ENCODE assay signal across 8 cellular contexts in the genomic region with DNA sequence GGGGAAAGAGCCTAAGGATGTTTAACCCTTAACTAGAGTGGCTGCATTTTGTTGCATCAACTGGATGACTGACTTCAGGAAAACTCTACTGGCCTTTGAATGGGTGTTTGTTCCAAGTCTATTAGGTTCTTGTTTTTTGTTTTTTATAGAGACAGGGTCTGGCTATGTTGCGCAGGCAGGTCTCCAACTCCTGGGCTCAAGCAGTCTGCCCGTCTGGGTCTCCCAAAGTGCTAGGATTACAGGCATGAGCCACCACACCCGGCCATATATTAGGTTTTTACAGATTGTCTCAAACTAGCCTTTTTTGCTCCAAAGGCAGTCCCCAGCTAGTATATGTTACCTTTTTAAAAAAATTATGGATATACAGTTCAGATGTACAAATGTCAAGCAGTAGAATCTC. TPM values are rescaled to one million over a fixed set of nuclear protein-coding genes. Genes with fewer than 3 reads are reported as not detected.
DNase-seq lines count a peak whose midpoint lies in the region; ATAC-seq and TF ChIP-seq lines count a peak whose summit lies in the region.

No MANE protein-coding gene starts in this region.

- H3K9me3 ChIP-seq in GM23248 (ENCODE audit: low read depth) = no peaks in the 10 kb centered on the region
- H3K9me3 ChIP-seq in WERI-Rb-1 (ENCODE audit: severe bottlenecking) = no peaks in the 10 kb centered on the region
- no peaks in the 10 kb centered on the region for H3K9me3 ChIP-seq in skeletal muscle satellite cell (replicated peaks; ENCODE audit: low read length)

- peak overlapping the region; percentile 96 for H3K4me3 Mint-ChIP-seq in glutamatergic neuron (ENCODE audit: unreplicated experiment)

- no peak for ATAC-seq in HG02938 (IDR thresholded peaks at IDR 0.05; ENCODE audit: unreplicated experiment)

- H2AFZ ChIP-seq in GM23248 = no peak overlapping the region; the same call in 1 of the 2 replicates

- H3K27me3 ChIP-seq in GM23248 (replicated peaks; ENCODE audit: insufficient read depth) (no peaks in the 10 kb centered on the region), WERI-Rb-1 (ENCODE audit: insufficient read depth, low read depth, severe bottlenecking) (no peaks in the 10 kb centered on the region), skeletal muscle satellite cell (ENCODE audit: control insufficient read depth, insufficient read depth, low read length) (no peaks in the 10 kb centered on the region)

- peaks cover 8% of the 10 kb centered on the region for H3K9me3 Mint-ChIP-seq in glutamatergic neuron (ENCODE audit: unreplicated experiment)

- WGBS in GM23248 (ENCODE audit: low coverage in 1 of 2, low lambda C conversion rate in 2 of 2, missing lambda C conversion rate in 2 of 2), 2 experiments = 30 to 33% methylated on average over 3 of the region's 3 CpGs

- H4K20me1 ChIP-seq in GM23248 (ENCODE audit: insufficient read depth) = peaks cover 22% of the 10 kb centered on the region; the same call in 1 of the 2 replicates

- no peak for TF ChIP-seq CTCF in WERI-Rb-1 (IDR thresholded peaks at IDR 0.05; ENCODE audit: low read depth, low read length)
- no peak for TF ChIP-seq CTCF in glutamatergic neuron (IDR thresholded peaks at IDR 0.05; ENCODE audit: partially characterized antibody, unreplicated experiment)

- H3K27ac ChIP-seq in GM23248 = peak overlapping the region; percentile 98; the same call in 1 of the 2 replicates
- H3K27ac ChIP-seq in WERI-Rb-1 = peak overlapping the region; percentile 100

- peaks cover 27% of the 10 kb centered on the region for H3K4me1 ChIP-seq in GM23248 (ENCODE audit: insufficient read depth)
- peaks cover 17% of the 10 kb centered on the region for H3K4me1 ChIP-seq in skeletal muscle satellite cell (ENCODE audit: control insufficient read depth, insufficient read depth, low read length)

- H3K27me3 Mint-ChIP-seq in glutamatergic neuron (ENCODE audit: unreplicated experiment) = peaks cover 2% of the 10 kb centered on the region

- H3K36me3 ChIP-seq in GM23248 (ENCODE audit: low read depth) = no peaks in the 10 kb centered on the region
- peaks cover 48% of the 10 kb centered on the region for H3K36me3 ChIP-seq in WERI-Rb-1
- peaks cover 14% of the 10 kb centered on the region for H3K36me3 ChIP-seq in skeletal muscle satellite cell (ENCODE audit: insufficient read depth, low read length)

- H3K4me2 ChIP-seq in GM23248 (ENCODE audit: unreplicated experiment) (peak overlapping the region; percentile 89), skeletal muscle satellite cell (ENCODE audit: low read length) (peak overlapping the region; percentile 89)

- peak overlapping the region; percentile 95 for H3K27ac Mint-ChIP-seq in glutamatergic neuron (ENCODE audit: unreplicated experiment)

- H3K9ac ChIP-seq in GM23248 (peak overlapping the region; percentile 99), skeletal muscle satellite cell (ENCODE audit: low read depth, low read length) (peak overlapping the region; percentile 100)

- H3K4me3 ChIP-seq in GM23248 = peak overlapping the region; percentile 93
- peak overlapping the region; percentile 79 for H3K4me3 ChIP-seq in WERI-Rb-1 (ENCODE audit: low read depth, low read length)
- H3K4me3 ChIP-seq in skeletal muscle satellite cell (ENCODE audit: low read length) = peak overlapping the region; percentile 99

- DNase-seq in GM23248 (no peak), WERI-Rb-1 (no peak), glutamatergic neuron (no peak), NCI-H1694 (lab: John Stamatoyannopoulos, UW) (no peak), NCI-H526 (lab: John Stamatoyannopoulos, UW) (no peak)
- no peak for DNase-seq in activated CD4-positive, CD25-positive, alpha-beta regulatory T cell treated with anti-CD3 and anti-CD28 coated beads, Interleukin-2, amount 50 U/mL, for 72 hours

- H3K4me1 Mint-ChIP-seq in glutamatergic neuron (ENCODE audit: low read depth, unreplicated experiment) = peaks cover 35% of the 10 kb centered on the region

- peaks cover 10% of the 10 kb centered on the region for H3F3A ChIP-seq in GM23248 (ENCODE audit: insufficient read depth)

- in situ Hi-C loops in GM23248 (cut with MboI) = no loop called here

- no peaks in the 10 kb centered on the region for H3K9me2 ChIP-seq in GM23248 (ENCODE audit: insufficient read depth)

- peaks cover 56% of the 10 kb centered on the region for H3K79me2 ChIP-seq in GM23248 (ENCODE audit: insufficient read depth)

- H3K36me3 Mint-ChIP-seq in glutamatergic neuron (ENCODE audit: unreplicated experiment) = peaks cover 5% of the 10 kb centered on the region

RNA-seq across cellular contexts. Expression of gene SMARCB1, which starts 1.1 kb away (rescaled TPM):
- 34.9 and 63.9 TPM in 2 replicates for total RNA-seq in GM23248 (2014; rRNA removed; shearing (Covaris generic))
- 85.2 and 85.4 TPM in 2 replicates for polyA plus RNA-seq in GM23248 (2016; fragmentation: Nextera tagmentation; extraction: Ambion mirVana)
- total RNA-seq in glutamatergic neuron (ENCODE audit: unreplicated experiment) = 227 TPM
- total RNA-seq in skeletal muscle satellite cell (2012; rRNA removed) = 46.1 and 47.2 TPM in 2 replicates

RNA-seq across cellular contexts. Expression of gene MMP11, which starts 15.3 kb away (rescaled TPM):
- 2.9 and 18.2 TPM in 2 replicates for total RNA-seq in GM23248 (2014; rRNA removed; shearing (Covaris generic))
- polyA plus RNA-seq in GM23248 (2016; fragmentation: Nextera tagmentation; extraction: Ambion mirVana) = 1.3 and 2.5 TPM in 2 replicates
- total RNA-seq in glutamatergic neuron (ENCODE audit: unreplicated experiment) = 28.8 TPM
- total RNA-seq in skeletal muscle satellite cell (2012; rRNA removed) = 5.1 and 17.0 TPM in 2 replicates

RNA-seq across cellular contexts. Expression of gene CHCHD10, which starts 20.1 kb away (rescaled TPM):
- 1.6 TPM in 1 of 2 replicates, not detected in the other for total RNA-seq in GM23248 (2014; rRNA removed; shearing (Covaris generic))
- 20.3 and 22.3 TPM in 2 replicates for polyA plus RNA-seq in GM23248 (2016; fragmentation: Nextera tagmentation; extraction: Ambion mirVana)
- total RNA-seq in glutamatergic neuron (ENCODE audit: unreplicated experiment) = 35.9 TPM
- total RNA-seq in skeletal muscle satellite cell (2012; rRNA removed) = 7.6 and 17.2 TPM in 2 replicates

RNA-seq across cellular contexts. Expression of gene C22orf15, which starts 25.1 kb away (rescaled TPM):
- total RNA-seq in GM23248 (2014; rRNA removed; shearing (Covaris generic)) = 0.13 TPM in 1 of 2 replicates, not detected in the other
- 0.41 and 0.54 TPM in 2 replicates for polyA plus RNA-seq in GM23248 (2016; fragmentation: Nextera tagmentation; extraction: Ambion mirVana)
- not detected for total RNA-seq in glutamatergic neuron (ENCODE audit: unreplicated experiment)
- 0.25 TPM in 1 of 2 replicates, not detected in the other for total RNA-seq in skeletal muscle satellite cell (2012; rRNA removed)

RNA-seq across cellular contexts. Expression of gene VPREB3, which starts 33.7 kb away (rescaled TPM):
- not detected in 2 replicates for total RNA-seq in GM23248 (2014; rRNA removed; shearing (Covaris generic))
- not detected in 2 replicates for polyA plus RNA-seq in GM23248 (2016; fragmentation: Nextera tagmentation; extraction: Ambion mirVana)
- total RNA-seq in glutamatergic neuron (ENCODE audit: unreplicated experiment) = not detected
- not detected in 2 replicates for total RNA-seq in skeletal muscle satellite cell (2012; rRNA removed)

Comparison
In these comparisons a context has a peak if more than half of its experiments do, and no peak if none do; other contexts are left out.
1. RNA of gene CHCHD10, which starts 20.1 kb away (total RNA-seq): 35.9 TPM in glutamatergic neuron (single experiment); 1.6 TPM in GM23248; every median in the first group is over 10 times any median in the second.
2. Peak in every context shown above with its lines, with median percentiles within 50 percentile points of each other: H3K4me3 ChIP-seq.